In genomic region chr6:137678451-137678850, GRCh38 we compare ENCODE assay signal across 23 cellular contexts.
A peak's percentile ranks its signal among the peaks of the same experiment; 100 is the strongest.
DNase-seq lines count a peak whose midpoint lies in the region; ATAC-seq and TF ChIP-seq lines count a peak whose summit lies in the region.
"Had no signal": no experiment of that assay in that cellular context is flagged by ENCODE, and none has a peak within 500 bp of the region (broad histone marks: within the 10 kb centered on the region; RNA-seq: fewer than 3 reads in every experiment).

No MANE protein-coding gene starts in this region.

- peak overlapping the region; percentile 78 for H3K27ac Mint-ChIP-seq in activated CD4-positive, alpha-beta memory T cell treated with anti-CD3 and anti-CD28 coated beads, Interleukin-2, amount 10 ng/mL, durations not matched to agents 7 days and 5 days
- no peak overlapping the region for H3K27ac Mint-ChIP-seq in stimulated activated naive B cell treated with anti-CD40 and anti-IgM and Interleukin-4, amounts not matched to agents 10 μg/mL and 1 μg/mL and 100 μg/mL, for 72 hours
- H3K27ac Mint-ChIP-seq in neural progenitor cell: no peak overlapping the region

- H3K27me3 ChIP-seq in neural progenitor cell: no peaks in the 10 kb centered on the region
- H3K27me3 ChIP-seq: gastrocnemius medialis, hepatocyte, tibial nerve had no signal

- no peak overlapping the region for H2AFZ ChIP-seq in neural progenitor cell (replicated peaks)
- H2AFZ ChIP-seq: hepatocyte, parathyroid adenoma had no signal

- peak overlapping the region; percentile 15 for H3K4me3 Mint-ChIP-seq in activated CD4-positive, alpha-beta memory T cell treated with anti-CD3 and anti-CD28 coated beads, Interleukin-2, amount 10 ng/mL, durations not matched to agents 7 days and 5 days
- H3K4me3 Mint-ChIP-seq in stimulated activated naive B cell treated with anti-CD40 and anti-IgM and Interleukin-4, amounts not matched to agents 10 μg/mL and 1 μg/mL and 100 μg/mL, for 72 hours: no peak overlapping the region
- no peak overlapping the region for H3K4me3 Mint-ChIP-seq in neural progenitor cell
- H3K4me3 Mint-ChIP-seq: CD8-positive, alpha-beta memory T cell; central memory CD8-positive, alpha-beta T cell; neural crest cell had no signal

- CTCF ChIA-PET in activated CD4-positive, alpha-beta memory T cell treated with anti-CD3 and anti-CD28 coated beads, Interleukin-2, amount 10 ng/mL, durations not matched to agents 7 days and 5 days (lab: Charles Lee): no interaction called here

- POLR2A ChIA-PET in activated CD4-positive, alpha-beta memory T cell treated with anti-CD3 and anti-CD28 coated beads, Interleukin-2, amount 10 ng/mL, durations not matched to agents 7 days and 5 days (lab: Charles Lee): interaction anchor here (1.2 kb wide), 1 partner anchor 10 kb away, joined by 3 read pairs; no protein-coding TSS in a partner anchor

- ATAC-seq in stimulated activated naive B cell treated with anti-CD40 and anti-IgM and Interleukin-4, amounts not matched to agents 10 μg/mL and 1 μg/mL and 100 μg/mL, for 72 hours (replicated peaks): peak; percentile 21 to 70
- ATAC-seq: gastrocnemius medialis, left colon had no signal

- H3K9ac ChIP-seq in neural progenitor cell: no peak overlapping the region
- H3K9ac ChIP-seq: parathyroid adenoma had no signal

- peaks cover 6% of the 10 kb centered on the region for H3K9me3 Mint-ChIP-seq in activated CD4-positive, alpha-beta memory T cell treated with anti-CD3 and anti-CD28 coated beads, Interleukin-2, amount 10 ng/mL, durations not matched to agents 7 days and 5 days
- peaks cover 0 to 2% of the 10 kb centered on the region in 2 donors for H3K9me3 Mint-ChIP-seq in stimulated activated naive B cell treated with anti-CD40 and anti-IgM and Interleukin-4, amounts not matched to agents 10 μg/mL and 1 μg/mL and 100 μg/mL, for 72 hours
- H3K9me3 Mint-ChIP-seq in neural progenitor cell: peaks cover 3% of the 10 kb centered on the region
- H3K9me3 Mint-ChIP-seq: central memory CD8-positive, alpha-beta T cell had no signal

- H3K4me3 ChIP-seq in neural progenitor cell: no peak overlapping the region
- H3K4me3 ChIP-seq: dorsolateral prefrontal cortex, gastrocnemius medialis, hepatocyte, tibial nerve had no signal

- no peaks in the 10 kb centered on the region for H3K9me3 ChIP-seq in neural progenitor cell (ENCODE audit: low read depth)
- H3K9me3 ChIP-seq: gastrocnemius medialis, tibial nerve had no signal

- H3K4me2 ChIP-seq in neural progenitor cell: no peak overlapping the region
- H3K4me2 ChIP-seq: hepatocyte had no signal

- H3F3A ChIP-seq in neural progenitor cell (ENCODE audit: low read depth): no peaks in the 10 kb centered on the region

- H3K36me3 Mint-ChIP-seq in activated CD4-positive, alpha-beta memory T cell treated with anti-CD3 and anti-CD28 coated beads, Interleukin-2, amount 10 ng/mL, durations not matched to agents 7 days and 5 days (ENCODE audit: low read depth): peaks cover 20% of the 10 kb centered on the region
- no peaks in the 10 kb centered on the region for H3K36me3 Mint-ChIP-seq in stimulated activated naive B cell treated with anti-CD40 and anti-IgM and Interleukin-4, amounts not matched to agents 10 μg/mL and 1 μg/mL and 100 μg/mL, for 72 hours
- H3K36me3 Mint-ChIP-seq in neural progenitor cell: no peaks in the 10 kb centered on the region

- H3K36me3 ChIP-seq in neural progenitor cell: no peaks in the 10 kb centered on the region
- H3K36me3 ChIP-seq: gastrocnemius medialis, tibial nerve had no signal

- H3K27me3 Mint-ChIP-seq in activated CD4-positive, alpha-beta memory T cell treated with anti-CD3 and anti-CD28 coated beads, Interleukin-2, amount 10 ng/mL, durations not matched to agents 7 days and 5 days: no peaks in the 10 kb centered on the region
- H3K27me3 Mint-ChIP-seq in stimulated activated naive B cell treated with anti-CD40 and anti-IgM and Interleukin-4, amounts not matched to agents 10 μg/mL and 1 μg/mL and 100 μg/mL, for 72 hours: peaks cover 13 to 15% of the 10 kb centered on the region in 2 donors
- no peaks in the 10 kb centered on the region for H3K27me3 Mint-ChIP-seq in neural progenitor cell (ENCODE audit: insufficient read depth, low read depth)

- no peaks in the 10 kb centered on the region for H3K79me2 ChIP-seq in neural progenitor cell (ENCODE audit: low read depth)
- H3K79me2 ChIP-seq: hepatocyte, parathyroid adenoma had no signal

- peak; percentile 51 for DNase-seq in activated CD4-positive, alpha-beta T cell treated with anti-CD3 and anti-CD28 coated beads for 48 hours
- DNase-seq in activated CD4-positive, alpha-beta T cell treated with anti-CD3 and anti-CD28 coated beads for 4 hours: no peak
- peak in 2 of 3 donors; percentile 23 to 45 for DNase-seq in stimulated activated CD4-positive, alpha-beta T cell treated with anti-CD3 and anti-CD28 coated beads, Interleukin-12 subunit alpha, Interleukin-12 subunit beta, amount 100 ng/mL, for 48 hours (ENCODE audit: low read depth in 2 of 3, low spot score in 1 of 3)
- no peak for DNase-seq in stimulated activated CD4-positive, alpha-beta T cell treated with anti-CD3 and anti-CD28 coated beads, Interleukin-12 subunit alpha, Interleukin-12 subunit beta, amount 100 ng/mL, for 4 hours
- DNase-seq in activated CD4-positive, alpha-beta memory T cell treated with anti-CD3 and anti-CD28 coated beads, Interleukin-2, amount 10 ng/mL, durations not matched to agents 7 days and 5 days: no peak
- DNase-seq in stimulated activated naive B cell treated with anti-CD40 and anti-IgM and Interleukin-4, amounts not matched to agents 10 μg/mL and 1 μg/mL and 100 μg/mL, for 72 hours: no peak
- DNase-seq in neural progenitor cell (ENCODE audit: low spot score) (no peak), NCI-H2081 (lab: John Stamatoyannopoulos, UW) (no peak)
- DNase-seq: CD8-positive, alpha-beta memory T cell; DMS 273 treated with DMSO at 0.1 percent for 48 hours; dorsolateral prefrontal cortex; EL; gastrocnemius medialis; Karpas-422; left colon; NCI-H1436 treated with DMSO at 0.1 percent for 48 hours; NCI-H2107; small intestine had no signal

- no peaks in the 10 kb centered on the region for H4K20me1 ChIP-seq in neural progenitor cell (ENCODE audit: low read depth)

- no peak for TF ChIP-seq CTCF in neural progenitor cell (IDR thresholded peaks at IDR 0.05)

- H3K4me1 Mint-ChIP-seq in activated CD4-positive, alpha-beta memory T cell treated with anti-CD3 and anti-CD28 coated beads, Interleukin-2, amount 10 ng/mL, durations not matched to agents 7 days and 5 days: peaks cover 63% of the 10 kb centered on the region
- H3K4me1 Mint-ChIP-seq in stimulated activated naive B cell treated with anti-CD40 and anti-IgM and Interleukin-4, amounts not matched to agents 10 μg/mL and 1 μg/mL and 100 μg/mL, for 72 hours: peaks cover 20 to 23% of the 10 kb centered on the region in 2 donors
- no peaks in the 10 kb centered on the region for H3K4me1 Mint-ChIP-seq in neural progenitor cell
- H3K4me1 Mint-ChIP-seq: neural crest cell had no signal

- H3K27ac ChIP-seq in neural progenitor cell: no peak overlapping the region
- H3K27ac ChIP-seq: dorsolateral prefrontal cortex, gastrocnemius medialis, hepatocyte, parathyroid adenoma, tibial nerve had no signal

- no peaks in the 10 kb centered on the region for H3K4me1 ChIP-seq in neural progenitor cell
- H3K4me1 ChIP-seq: gastrocnemius medialis, parathyroid adenoma, tibial nerve had no signal

Comparison
In these comparisons a context has a peak if more than half of its experiments do, and no peak if none do; other contexts are left out.
1. DNase-seq: peak in activated CD4-positive, alpha-beta T cell treated with anti-CD3 and anti-CD28 coated beads for 48 hours (single experiment) and stimulated activated CD4-positive, alpha-beta T cell treated with anti-CD3 and anti-CD28 coated beads, Interleukin-12 subunit alpha, Interleukin-12 subunit beta, amount 100 ng/mL, for 48 hours (2 of 3); none in activated CD4-positive, alpha-beta T cell treated with anti-CD3 and anti-CD28 coated beads for 4 hours (0 of 2), stimulated activated CD4-positive, alpha-beta T cell treated with anti-CD3 and anti-CD28 coated beads, Interleukin-12 subunit alpha, Interleukin-12 subunit beta, amount 100 ng/mL, for 4 hours (single experiment), activated CD4-positive, alpha-beta memory T cell treated with anti-CD3 and anti-CD28 coated beads, Interleukin-2, amount 10 ng/mL, durations not matched to agents 7 days and 5 days (single experiment), stimulated activated naive B cell treated with anti-CD40 and anti-IgM and Interleukin-4, amounts not matched to agents 10 μg/mL and 1 μg/mL and 100 μg/mL, for 72 hours (single experiment), neural progenitor cell (single experiment) and NCI-H2081 (0 of 2).